ENCODE assay signal across 37 cellular contexts in genomic region chr13:40688781-40689180, GRCh38.
"Had no signal": no experiment of that assay in that cellular context is flagged by ENCODE, and none has a peak within 500 bp of the region (broad histone marks: within the 10 kb centered on the region; RNA-seq: fewer than 3 reads in every experiment).

No MANE protein-coding gene starts in this region.

- H3K4me3 ChIP-seq: ascending aorta, cardiac muscle cell had no signal

- H3K4me3 Mint-ChIP-seq: activated B cell treated with CpG ODN at 0.5 μM for 24 hours; activated CD4-positive, alpha-beta memory T cell treated with anti-CD3 and anti-CD28 coated beads for 36 hours; activated CD4-positive, alpha-beta T cell treated with anti-CD3 and anti-CD28 coated beads, Interleukin-2, amount 10 ng/mL, durations not matched to agents 24 days and 14 days; activated CD8-positive, alpha-beta T cell treated with anti-CD3 and anti-CD28 coated beads for 36 hours; activated naive CD4-positive, alpha-beta T cell treated with anti-CD3 and anti-CD28 coated beads for 36 hours; activated naive CD8-positive, alpha-beta T cell treated with anti-CD3 and anti-CD28 coated beads, Interleukin-2, amount 10 ng/mL, durations not matched to agents 7 days and 5 days; activated naive CD8-positive, alpha-beta T cell treated with anti-CD3 and anti-CD28 coated beads, Interleukin-2, amount 50 U/mL, for 24 hours; activated T-cell treated with anti-CD3 and anti-CD28 coated beads, Interleukin-2, amount 50 U/mL, for 4 hours; activated T-cell treated with anti-CD3 and anti-CD28 coated beads, Interleukin-2, amount 50 U/mL, for 72 hours; activated T-helper 1 cell treated with anti-CD3 and anti-CD28 coated beads, Interleukin-12 subunit alpha, Interleukin-12 subunit beta, Interleukin-2, Interleukin-4 antibody, amounts not matched to agents 30 ng/mL and 10 ng/mL and 1 ng/mL, durations not matched to agents 14 hours and 24 hours and 36 hours; activated T-helper 17 cell treated with anti-CD3 and anti-CD28 coated beads, Interleukin-2, amount 50 U/mL, for 72 hours; brain; central memory CD8-positive, alpha-beta T cell; T-helper 1 cell treated with Interleukin-12 subunit alpha and Interleukin-12 subunit beta and Interleukin-4 antibody, amounts not matched to agents 30 μg/mL and 1 μg/mL, for 36 hours; T-helper 2 cell treated with Interferon-gamma antibody and Interleukin-4, amounts not matched to agents 5 μg/mL and 100 μg/mL, for 36 hours had no signal

- H3K4me1 Mint-ChIP-seq: activated CD4-positive, alpha-beta T cell treated with anti-CD3 and anti-CD28 coated beads, Interleukin-2, amount 10 ng/mL, durations not matched to agents 24 days and 14 days; activated naive CD8-positive, alpha-beta T cell treated with anti-CD3 and anti-CD28 coated beads, Interleukin-2, amount 10 ng/mL, durations not matched to agents 7 days and 5 days; activated naive CD8-positive, alpha-beta T cell treated with anti-CD3 and anti-CD28 coated beads, Interleukin-2, amount 50 U/mL, for 24 hours; activated T-helper 17 cell treated with anti-CD3 and anti-CD28 coated beads, Interleukin-2, amount 50 U/mL, for 72 hours; brain; central memory CD8-positive, alpha-beta T cell had no signal

- H3K9me3 ChIP-seq: ascending aorta had no signal

- H3K4me1 ChIP-seq: ascending aorta had no signal

- H3K27ac Mint-ChIP-seq: activated B cell treated with CpG ODN at 0.5 μM for 24 hours; activated CD4-positive, alpha-beta memory T cell treated with anti-CD3 and anti-CD28 coated beads for 36 hours; activated CD4-positive, alpha-beta T cell treated with anti-CD3 and anti-CD28 coated beads, Interleukin-2, amount 10 ng/mL, durations not matched to agents 24 days and 14 days; activated CD8-positive, alpha-beta T cell treated with anti-CD3 and anti-CD28 coated beads for 36 hours; activated naive CD4-positive, alpha-beta T cell treated with anti-CD3 and anti-CD28 coated beads for 36 hours; activated naive CD4-positive, alpha-beta T cell treated with anti-CD3 and anti-CD28 coated beads, Interleukin-2, amount 50 U/mL, for 72 hours; activated naive CD8-positive, alpha-beta T cell treated with anti-CD3 and anti-CD28 coated beads, Interleukin-2, amount 10 ng/mL, durations not matched to agents 7 days and 5 days; activated naive CD8-positive, alpha-beta T cell treated with anti-CD3 and anti-CD28 coated beads, Interleukin-2, amount 50 U/mL, for 24 hours; activated T-cell treated with anti-CD3 and anti-CD28 coated beads, Interleukin-2, amount 50 U/mL, for 72 hours; activated T-helper 1 cell treated with anti-CD3 and anti-CD28 coated beads, Interleukin-12 subunit alpha, Interleukin-12 subunit beta, Interleukin-2, Interleukin-4 antibody, amounts not matched to agents 30 ng/mL and 10 ng/mL and 1 ng/mL, durations not matched to agents 14 hours and 24 hours and 36 hours; activated T-helper 17 cell treated with anti-CD3 and anti-CD28 coated beads, Interleukin-2, amount 50 U/mL, for 72 hours; brain; T-helper 1 cell treated with Interleukin-12 subunit alpha and Interleukin-12 subunit beta and Interleukin-4 antibody, amounts not matched to agents 30 μg/mL and 1 μg/mL, for 36 hours; T-helper 2 cell treated with Interferon-gamma antibody and Interleukin-4, amounts not matched to agents 5 μg/mL and 100 μg/mL, for 36 hours had no signal

- H3K36me3 ChIP-seq: ascending aorta, cardiac muscle cell had no signal

- H3K36me3 Mint-ChIP-seq: activated CD4-positive, alpha-beta memory T cell treated with anti-CD3 and anti-CD28 coated beads for 36 hours; activated naive CD4-positive, alpha-beta T cell treated with anti-CD3 and anti-CD28 coated beads, Interleukin-2, amount 50 U/mL, for 72 hours; activated naive CD8-positive, alpha-beta T cell treated with anti-CD3 and anti-CD28 coated beads, Interleukin-2, amount 10 ng/mL, durations not matched to agents 7 days and 5 days; brain had no signal

- H3K9me3 Mint-ChIP-seq: activated B cell treated with CpG ODN at 0.5 μM for 24 hours; activated CD4-positive, alpha-beta memory T cell treated with anti-CD3 and anti-CD28 coated beads for 36 hours; activated CD4-positive, alpha-beta T cell treated with anti-CD3 and anti-CD28 coated beads, Interleukin-2, amount 10 ng/mL, durations not matched to agents 24 days and 14 days; activated CD8-positive, alpha-beta T cell treated with anti-CD3 and anti-CD28 coated beads for 36 hours; activated naive CD4-positive, alpha-beta T cell treated with anti-CD3 and anti-CD28 coated beads for 36 hours; activated naive CD4-positive, alpha-beta T cell treated with anti-CD3 and anti-CD28 coated beads, Interleukin-2, amount 50 U/mL, for 72 hours; activated naive CD8-positive, alpha-beta T cell treated with anti-CD3 and anti-CD28 coated beads, Interleukin-2, amount 10 ng/mL, durations not matched to agents 7 days and 5 days; activated naive CD8-positive, alpha-beta T cell treated with anti-CD3 and anti-CD28 coated beads, Interleukin-2, amount 50 U/mL, for 24 hours; activated T-cell treated with anti-CD3 and anti-CD28 coated beads, Interleukin-2, amount 50 U/mL, for 4 hours; activated T-cell treated with anti-CD3 and anti-CD28 coated beads, Interleukin-2, amount 50 U/mL, for 72 hours; activated T-helper 1 cell treated with anti-CD3 and anti-CD28 coated beads, Interleukin-12 subunit alpha, Interleukin-12 subunit beta, Interleukin-2, Interleukin-4 antibody, amounts not matched to agents 30 ng/mL and 10 ng/mL and 1 ng/mL, durations not matched to agents 14 hours and 24 hours and 36 hours; activated T-helper 17 cell treated with anti-CD3 and anti-CD28 coated beads, Interleukin-2, amount 50 U/mL, for 72 hours; central memory CD8-positive, alpha-beta T cell; T-helper 1 cell treated with Interleukin-12 subunit alpha and Interleukin-12 subunit beta and Interleukin-4 antibody, amounts not matched to agents 30 μg/mL and 1 μg/mL, for 36 hours; T-helper 2 cell treated with Interferon-gamma antibody and Interleukin-4, amounts not matched to agents 5 μg/mL and 100 μg/mL, for 36 hours had no signal

- DNase-seq: activated B cell treated with CpG ODN at 0.5 μM for 24 hours; activated CD4-positive, alpha-beta memory T cell treated with anti-CD3 and anti-CD28 coated beads for 36 hours; activated CD4-positive, alpha-beta T cell treated with anti-CD3 and anti-CD28 coated beads for 4 hours; activated CD4-positive, alpha-beta T cell treated with anti-CD3 and anti-CD28 coated beads, Interleukin-2, amount 10 ng/mL, durations not matched to agents 24 days and 14 days; activated CD4-positive, alpha-beta T cell treated with anti-CD3 and anti-CD28 coated beads, Interleukin-2, amount 50 U/mL, for 1 hour; activated CD4-positive, alpha-beta T cell treated with anti-CD3 and anti-CD28 coated beads, Interleukin-2, amount 50 U/mL, for 4 hours; activated CD4-positive, CD25-positive, alpha-beta regulatory T cell treated with anti-CD3 and anti-CD28 coated beads, Interleukin-2, amount 50 U/mL, for 72 hours; activated CD8-positive, alpha-beta memory T cell treated with anti-CD3 and anti-CD28 coated beads, Interleukin-2, amount 50 U/mL, for 4 hours; activated CD8-positive, alpha-beta T cell treated with anti-CD3 and anti-CD28 coated beads for 36 hours; activated effector memory CD4-positive, alpha-beta T cell treated with anti-CD3 and anti-CD28 coated beads, Interleukin-2, amount 50 U/mL, for 16 hours; activated gamma-delta T cell treated with Interleukin-2 at 50 U/mL for 16 hours; activated naive CD4-positive, alpha-beta T cell; activated naive CD4-positive, alpha-beta T cell treated with anti-CD3 and anti-CD28 coated beads for 36 hours; activated naive CD4-positive, alpha-beta T cell treated with anti-CD3 and anti-CD28 coated beads, Interleukin-2, amount 50 U/mL, for 16 hours; activated naive CD8-positive, alpha-beta T cell treated with anti-CD3 and anti-CD28 coated beads, Interleukin-2, amount 10 ng/mL, durations not matched to agents 7 days and 5 days; activated naive CD8-positive, alpha-beta T cell treated with anti-CD3 and anti-CD28 coated beads, Interleukin-2, amount 50 U/mL, for 24 hours; activated T-cell treated with anti-CD3 and anti-CD28 coated beads for 4 hours; activated T-cell treated with anti-CD3 and anti-CD28 coated beads, Interleukin-2, amount 50 U/mL, for 1 hour; activated T-cell treated with anti-CD3 and anti-CD28 coated beads, Interleukin-2, amount 50 U/mL, for 4 hours; activated T-cell treated with anti-CD3 and anti-CD28 coated beads, Interleukin-2, amount 50 U/mL, for 72 hours; amygdala; anterior cingulate cortex; caudate nucleus; cerebellar nuclear complex; T-helper 1 cell; T-helper 2 cell; T-helper 9 cell had no signal

- H3K27me3 ChIP-seq: ascending aorta, cardiac muscle cell had no signal

- H3K27ac ChIP-seq: ascending aorta, cardiac muscle cell, VCaP had no signal

- H3K27me3 Mint-ChIP-seq: activated B cell treated with CpG ODN at 0.5 μM for 24 hours; activated CD4-positive, alpha-beta memory T cell treated with anti-CD3 and anti-CD28 coated beads for 36 hours; activated CD8-positive, alpha-beta T cell treated with anti-CD3 and anti-CD28 coated beads for 36 hours; activated naive CD8-positive, alpha-beta T cell treated with anti-CD3 and anti-CD28 coated beads, Interleukin-2, amount 10 ng/mL, durations not matched to agents 7 days and 5 days; activated naive CD8-positive, alpha-beta T cell treated with anti-CD3 and anti-CD28 coated beads, Interleukin-2, amount 50 U/mL, for 24 hours; activated T-helper 17 cell treated with anti-CD3 and anti-CD28 coated beads, Interleukin-2, amount 50 U/mL, for 72 hours; central memory CD8-positive, alpha-beta T cell had no signal
